In the genomic region with DNA sequence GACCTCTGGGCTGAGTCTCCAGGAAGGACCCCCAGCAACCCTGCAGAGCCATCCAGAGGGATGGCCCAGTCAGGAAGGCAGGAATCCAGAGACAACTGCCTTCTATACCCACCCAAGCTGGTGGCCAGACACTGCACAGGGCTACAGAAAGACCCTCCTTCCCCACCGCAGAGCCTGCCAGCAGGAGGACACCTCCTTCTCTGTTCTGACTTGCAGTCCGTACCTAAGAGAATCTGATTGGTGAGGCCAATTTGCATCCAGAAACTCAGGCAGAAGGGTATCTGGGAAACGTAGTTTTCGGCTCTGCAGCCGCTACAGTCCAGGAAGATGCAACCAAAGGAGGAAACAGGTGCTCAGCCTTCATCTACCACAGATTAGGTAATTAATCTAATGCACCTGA, we compare ENCODE assay signal across 18 cellular contexts.
"Had no signal": no experiment of that assay in that cellular context is flagged by ENCODE, and none has a peak within 500 bp of the region (broad histone marks: within the 10 kb centered on the region; RNA-seq: fewer than 3 reads in every experiment).

No MANE protein-coding gene starts in this region.

- H3K9me3 ChIP-seq: tibial nerve, vagina had no signal

- H3K4me3 Mint-ChIP-seq: activated naive CD8-positive, alpha-beta T cell treated with anti-CD3 and anti-CD28 coated beads for 36 hours; activated T-helper 1 cell treated with anti-CD3 and anti-CD28 coated beads, Interleukin-12 subunit alpha, Interleukin-12 subunit beta, Interleukin-2, Interleukin-4 antibody, amounts not matched to agents 30 ng/mL and 10 ng/mL and 1 ng/mL, durations not matched to agents 14 hours and 24 hours and 36 hours; brain; effector memory CD8-positive, alpha-beta T cell; naive B cell; stimulated activated naive B cell treated with anti-CD40 and anti-IgM and Interleukin-4, amounts not matched to agents 10 μg/mL and 1 μg/mL and 100 μg/mL, for 72 hours; T-helper 2 cell treated with Interferon-gamma antibody and Interleukin-4, amounts not matched to agents 5 μg/mL and 100 μg/mL, for 36 hours had no signal

- H3K4me1 Mint-ChIP-seq: activated naive CD8-positive, alpha-beta T cell treated with anti-CD3 and anti-CD28 coated beads for 36 hours; naive B cell; stimulated activated naive B cell treated with anti-CD40 and anti-IgM and Interleukin-4, amounts not matched to agents 10 μg/mL and 1 μg/mL and 100 μg/mL, for 72 hours had no signal

- ATAC-seq: effector memory CD8-positive, alpha-beta T cell; left colon had no signal

- DNase-seq: activated CD4-positive, alpha-beta T cell treated with anti-CD3 and anti-CD28 coated beads, Interleukin-2, amount 50 U/mL, for 1 hour; activated CD8-positive, alpha-beta memory T cell treated with anti-CD3 and anti-CD28 coated beads for 24 hours; activated naive CD8-positive, alpha-beta T cell treated with anti-CD3 and anti-CD28 coated beads for 36 hours; amygdala; cerebellar nuclear complex; effector memory CD8-positive, alpha-beta T cell; foreskin melanocyte; left colon; mammary epithelial cell; naive B cell; stimulated activated CD4-positive, alpha-beta T cell treated with anti-CD3 and anti-CD28 coated beads, Interleukin-15, amount 100 ng/mL, for 24 hours; stimulated activated CD4-positive, alpha-beta T cell treated with anti-CD3 and anti-CD28 coated beads, Interleukin-4, amount 100 ng/mL, for 1 hour; stimulated activated naive B cell treated with anti-CD40 and anti-IgM and Interleukin-4, amounts not matched to agents 10 μg/mL and 1 μg/mL and 100 μg/mL, for 72 hours had no signal

- H3K27ac Mint-ChIP-seq: activated naive CD8-positive, alpha-beta T cell treated with anti-CD3 and anti-CD28 coated beads for 36 hours; activated T-helper 1 cell treated with anti-CD3 and anti-CD28 coated beads, Interleukin-12 subunit alpha, Interleukin-12 subunit beta, Interleukin-2, Interleukin-4 antibody, amounts not matched to agents 30 ng/mL and 10 ng/mL and 1 ng/mL, durations not matched to agents 14 hours and 24 hours and 36 hours; brain; effector memory CD8-positive, alpha-beta T cell; naive B cell; stimulated activated naive B cell treated with anti-CD40 and anti-IgM and Interleukin-4, amounts not matched to agents 10 μg/mL and 1 μg/mL and 100 μg/mL, for 72 hours; T-helper 2 cell treated with Interferon-gamma antibody and Interleukin-4, amounts not matched to agents 5 μg/mL and 100 μg/mL, for 36 hours had no signal

- H3K36me3 Mint-ChIP-seq: activated naive CD8-positive, alpha-beta T cell treated with anti-CD3 and anti-CD28 coated beads for 36 hours; brain; stimulated activated naive B cell treated with anti-CD40 and anti-IgM and Interleukin-4, amounts not matched to agents 10 μg/mL and 1 μg/mL and 100 μg/mL, for 72 hours had no signal

- H3K27me3 Mint-ChIP-seq: activated naive CD8-positive, alpha-beta T cell treated with anti-CD3 and anti-CD28 coated beads for 36 hours; naive B cell; stimulated activated naive B cell treated with anti-CD40 and anti-IgM and Interleukin-4, amounts not matched to agents 10 μg/mL and 1 μg/mL and 100 μg/mL, for 72 hours had no signal
